Comparison of ENCODE assay signal across 33 cellular contexts in genomic region chr12:79384551-79384950, GRCh38.
"Had no signal": no experiment of that assay in that cellular context is flagged by ENCODE, and none has a peak within 500 bp of the region (broad histone marks: within the 10 kb centered on the region; RNA-seq: fewer than 3 reads in every experiment).

No MANE protein-coding gene starts in this region.

- DNase-seq: Karpas-422, Kasumi-1, MG63, MM.1S, MV-4-11, NCI-H1048, NCI-H1092, NCI-H1092 treated with DMSO at 0.1 percent for 48 hours, NCI-H1105, NCI-H1105 treated with DMSO at 0.1 percent for 48 hours, NCI-H1417, NCI-H1417 treated with DMSO at 0.1 percent for 48 hours, NCI-H1436, NCI-H1436 treated with DMSO at 0.1 percent for 48 hours, NCI-H146, NCI-H1694, NCI-H1694 treated with DMSO at 0.1 percent for 48 hours, NCI-H187, NCI-H187 treated with DMSO at 0.1 percent for 48 hours, NCI-H1930, NCI-H2029, NCI-H2029 treated with DMSO at 0.1 percent for 48 hours, NCI-H2081, NCI-H2081 treated with DMSO at 0.1 percent for 48 hours, NCI-H2107, NCI-H2171, NCI-H2171 treated with DMSO at 0.1 percent for 48 hours, NCI-H2227 treated with DMSO at 0.1 percent for 48 hours, NCI-H226, NCI-H345, NCI-H446, NCI-H446 treated with DMSO at 0.1 percent for 48 hours, NCI-H510A had no signal
